ENCODE assay signal across 24 cellular contexts in the genomic region with DNA sequence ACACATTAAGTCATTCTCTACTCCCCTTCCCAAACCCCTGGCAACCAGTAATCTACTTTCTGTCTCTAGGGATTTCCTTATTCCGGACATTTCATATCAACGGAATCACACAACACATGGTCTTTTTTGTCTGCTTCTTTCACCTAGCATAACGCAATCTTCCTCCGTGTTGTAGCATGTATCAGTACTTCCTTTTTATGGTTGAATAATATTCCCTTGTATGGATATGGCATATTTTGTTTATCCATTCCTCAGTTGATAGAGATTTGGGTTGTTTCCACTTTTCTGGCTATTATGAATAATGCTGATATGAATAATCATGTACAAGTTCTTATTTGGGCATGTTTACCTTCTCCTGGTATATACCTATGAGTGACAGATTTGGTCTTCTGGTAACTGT.
"Had no signal": no experiment of that assay in that cellular context is flagged by ENCODE, and none has a peak within 500 bp of the region (broad histone marks: within the 10 kb centered on the region; RNA-seq: fewer than 3 reads in every experiment).

No MANE protein-coding gene starts in this region.

- H3K27me3 Mint-ChIP-seq: activated CD4-positive, alpha-beta memory T cell treated with anti-CD3 and anti-CD28 coated beads for 36 hours; activated CD4-positive, alpha-beta T cell treated with anti-CD3 and anti-CD28 coated beads, Interleukin-2, amount 10 ng/mL, durations not matched to agents 7 days and 5 days; activated naive CD8-positive, alpha-beta T cell; activated T-helper 17 cell treated with anti-CD3 and anti-CD28 coated beads, Interleukin-2, amount 50 U/mL, for 72 hours; central memory CD8-positive, alpha-beta T cell had no signal

- H3K4me3 Mint-ChIP-seq: activated CD4-positive, alpha-beta memory T cell treated with anti-CD3 and anti-CD28 coated beads for 36 hours; activated CD4-positive, alpha-beta T cell treated with anti-CD3 and anti-CD28 coated beads, Interleukin-2, amount 10 ng/mL, durations not matched to agents 7 days and 5 days; activated naive CD4-positive, alpha-beta T cell treated with anti-CD3 and anti-CD28 coated beads for 36 hours; activated naive CD8-positive, alpha-beta T cell; activated T-helper 17 cell treated with anti-CD3 and anti-CD28 coated beads, Interleukin-2, amount 50 U/mL, for 72 hours; brain; central memory CD8-positive, alpha-beta T cell had no signal

- H3K4me3 ChIP-seq: Peyer's patch, SJCRH30 had no signal

- H3K36me3 ChIP-seq: SJCRH30 had no signal

- ATAC-seq: activated T-helper 17 cell treated with anti-CD3 and anti-CD28 coated beads, Interleukin-2, amount 50 U/mL, for 72 hours had no signal

- H3K27me3 ChIP-seq: Peyer's patch, SJCRH30 had no signal

- H3K27ac ChIP-seq: KMS-11, Peyer's patch, RWPE1, SJCRH30 had no signal

- H3K27ac Mint-ChIP-seq: activated CD4-positive, alpha-beta memory T cell treated with anti-CD3 and anti-CD28 coated beads for 36 hours; activated naive CD4-positive, alpha-beta T cell treated with anti-CD3 and anti-CD28 coated beads for 36 hours; activated naive CD8-positive, alpha-beta T cell; activated T-helper 17 cell treated with anti-CD3 and anti-CD28 coated beads, Interleukin-2, amount 50 U/mL, for 72 hours; brain had no signal

- H3K9me3 ChIP-seq: Peyer's patch, SJCRH30, SK-N-SH had no signal

- DNase-seq: activated CD4-positive, alpha-beta memory T cell treated with anti-CD3 and anti-CD28 coated beads for 36 hours; activated CD4-positive, alpha-beta T cell treated with anti-CD3 and anti-CD28 coated beads, Interleukin-2, amount 10 ng/mL, durations not matched to agents 7 days and 5 days; activated CD4-positive, CD25-positive, alpha-beta regulatory T cell; activated gamma-delta T cell; activated naive CD4-positive, alpha-beta T cell treated with anti-CD3 and anti-CD28 coated beads for 36 hours; activated T-cell treated with anti-CD3 and anti-CD28 coated beads, Interleukin-2, amount 50 U/mL, for 48 hours; amygdala; MV-4-11; NCI-H1092 treated with DMSO at 0.1 percent for 48 hours; NCI-H1436; NCI-H187; NCI-H2081; NCI-H510A treated with DMSO at 0.1 percent for 48 hours; Peyer's patch; Right ventricle myocardium superior; SJCRH30; SK-N-SH had no signal

- FAIRE-seq: astrocyte had no signal

- H3K9me3 Mint-ChIP-seq: activated CD4-positive, alpha-beta memory T cell treated with anti-CD3 and anti-CD28 coated beads for 36 hours; activated CD4-positive, alpha-beta T cell treated with anti-CD3 and anti-CD28 coated beads, Interleukin-2, amount 10 ng/mL, durations not matched to agents 7 days and 5 days; activated naive CD4-positive, alpha-beta T cell treated with anti-CD3 and anti-CD28 coated beads for 36 hours; activated T-helper 17 cell treated with anti-CD3 and anti-CD28 coated beads, Interleukin-2, amount 50 U/mL, for 72 hours; central memory CD8-positive, alpha-beta T cell had no signal

- H3K36me3 Mint-ChIP-seq: brain had no signal

- H3K4me1 Mint-ChIP-seq: brain had no signal

- H3K4me1 ChIP-seq: SJCRH30 had no signal
